In the genomic region with DNA sequence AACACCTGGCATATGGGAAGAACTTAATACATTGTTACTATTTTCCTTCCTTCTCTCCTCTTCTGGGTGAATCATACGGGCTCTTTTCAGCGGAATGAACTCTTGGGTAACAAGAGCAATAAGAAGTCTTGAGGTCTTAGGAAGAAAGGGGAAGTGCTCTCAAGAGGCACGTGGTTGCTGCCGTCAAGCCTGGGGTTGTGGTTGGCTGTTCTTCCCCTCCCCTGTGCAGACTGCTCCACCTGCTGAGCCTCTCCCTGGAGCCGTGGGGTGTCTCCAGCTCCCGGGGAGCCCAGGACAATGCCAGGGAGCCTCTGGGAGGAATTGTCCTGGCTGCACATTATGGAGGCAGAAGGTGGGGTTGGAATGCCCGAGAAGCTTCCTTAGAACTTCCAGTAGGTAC, we compare ENCODE assay signal across 8 cellular contexts. TPM values are rescaled to one million over a fixed set of nuclear protein-coding genes. Genes with fewer than 3 reads are reported as not detected.
DNase-seq lines count a peak whose midpoint lies in the region; ATAC-seq, FAIRE-seq and TF ChIP-seq lines count a peak whose summit lies in the region.

No MANE protein-coding gene starts in this region.

- H3K27ac ChIP-seq in K562 (ENCODE audit: extremely low read depth, low read depth, low read length): no peak overlapping the region
- H3K27ac ChIP-seq in testis: no peak overlapping the region

- no peaks in the 10 kb centered on the region for H3K9me1 ChIP-seq in K562 (ENCODE audit: control insufficient read depth, insufficient read depth, low read length)

- no peak overlapping the region for H3K4me2 ChIP-seq in K562 (ENCODE audit: insufficient read depth, low read length)

- H4K20me1 ChIP-seq in K562 (replicated peaks; ENCODE audit: control insufficient read depth, insufficient read depth, low read length): no peaks in the 10 kb centered on the region; the same call in 1 of the 2 replicates

- TF ChIP-seq POLR2A in NB4 (IDR thresholded peaks at IDR 0.05; ENCODE audit: extremely low read depth, insufficient read length) (no peak), K562 (conservative IDR thresholded peaks at IDR 0.05) (no peak), testis (IDR thresholded peaks at IDR 0.05) (no peak)

- intact Hi-C loops in K562 (cut with micrococcal nuclease): no loop called here
- intact Hi-C loops in testis (cut with DNase I; ENCODE audit: low total_unique reads): no loop called here

- H3K4me3 ChIP-seq in NB4 (ENCODE audit: low read depth, low read length): no peak overlapping the region
- no peak overlapping the region for H3K4me3 ChIP-seq in K562
- H3K4me3 ChIP-seq in testis: no peak overlapping the region

- H3K9ac ChIP-seq in K562 (ENCODE audit: insufficient read depth in 1 of 2, low read depth in 2 of 2, low read length in 2 of 2): no peak overlapping the region

- H3K27me3 ChIP-seq in K562 (ENCODE audit: control insufficient read depth in 2 of 2, insufficient read depth in 2 of 2, low read length in 2 of 2): peaks cover 8 to 62% of the 10 kb centered on the region in 2 experiments; a peak in 4 of 5 replicates
- no peaks in the 10 kb centered on the region for H3K27me3 ChIP-seq in testis

- in situ Hi-C loops in K562 (cut with MboI): no loop called here

- TF ChIP-seq RAD21 in K562 (CRISPR knock-in tag; conservative IDR thresholded peaks at IDR 0.05 in 1 of 2, IDR thresholded peaks at IDR 0.05 in 1 of 2): no peak

- 0% methylated on average over 7 of the region's 7 CpGs for WGBS in K562 (ENCODE audit: insufficient coverage, low coverage, missing lambda C conversion rate)
- 57 to 73% methylated on average over 6 to 7 of the region's 7 CpGs for WGBS in testis, 2 donors

- H3K9me3 ChIP-seq in K562 (replicated peaks; ENCODE audit: control insufficient read depth, insufficient read depth, low read depth, low read length) (no peaks in the 10 kb centered on the region; the same call in 1 of the 2 replicates), testis (no peaks in the 10 kb centered on the region)

- H3K79me2 ChIP-seq in K562 (ENCODE audit: control insufficient read depth, insufficient read depth, low read length): no peaks in the 10 kb centered on the region

- no peak overlapping the region for H2AFZ ChIP-seq in K562 (ENCODE audit: low read depth, low read length)

- peak; percentile 76 for ATAC-seq in GM18520 (IDR thresholded peaks at IDR 0.05; ENCODE audit: unreplicated experiment)
- ATAC-seq in HG02623 (IDR thresholded peaks at IDR 0.05; ENCODE audit: unreplicated experiment): peak; percentile 85
- peak; percentile 83 for ATAC-seq in K562

- peak; percentile 40 for FAIRE-seq in K562 (lab: Jason Lieb, UNC)

- DNase-seq in NB4 (ENCODE audit: low read depth) (peak; percentile 97), K562 (ENCODE audit: extremely low read depth in 1 of 4, low spot score in 3 of 4) (peak in 2 of 4 experiments; percentile 25 to 26), testis (peak; percentile 48), HuH-7.5 (ENCODE audit: low spot score) (no peak), H4 (ENCODE audit: low spot score) (no peak), mesenteric fat pad (ENCODE audit: low spot score) (no peak)

- CTCF ChIA-PET in K562 (lab: Yijun Ruan, JAX; ENCODE audit: low intra/inter-chr PET ratio): no interaction called here

- no peak for TF ChIP-seq CTCF in NB4 (IDR thresholded peaks at IDR 0.05; ENCODE audit: low read depth, low read length)
- TF ChIP-seq CTCF in K562 (IDR thresholded peaks at IDR 0.05 in 2 of 3, conservative IDR thresholded peaks at IDR 0.05 in 1 of 3; ENCODE audit: insufficient read depth in 2 of 3, low read depth in 1 of 3, low read length in 3 of 3): no peak
- no peak for TF ChIP-seq CTCF in testis (IDR thresholded peaks at IDR 0.05)

- no TSS peak for BruUV-seq in K562 (replicated peaks; lab: Mats Ljungman, UMichigan)

- H3K4me1 ChIP-seq in K562 (replicated peaks in 1 of 2; ENCODE audit: control insufficient read depth in 2 of 2, insufficient read depth in 2 of 2, low read length in 2 of 2): peaks cover 0 to 3% of the 10 kb centered on the region in 2 experiments; a peak in 1 of 5 replicates
- H3K4me1 ChIP-seq in testis: no peaks in the 10 kb centered on the region

- H3K36me3 ChIP-seq in K562 (ENCODE audit: control insufficient read depth, insufficient read depth, low read length) (no peaks in the 10 kb centered on the region), testis (ENCODE audit: low read depth, missing control alignments) (no peaks in the 10 kb centered on the region)

- no peak for TF ChIP-seq EP300 in K562 (IDR thresholded peaks at IDR 0.05; ENCODE audit: low read length)

- POLR2A ChIA-PET in K562 (lab: Yijun Ruan, JAX): interaction anchor here (1.8 kb wide), 1 partner anchor 11 kb away, joined by 5 read pairs; no protein-coding TSS in a partner anchor

TF ChIP-seq in K562, 482 proteins besides CTCF, POLR2A, EP300 and RAD21 (continues in another document):
- TF ChIP-seq NR2F6 (CRISPR knock-in tag; IDR thresholded peaks at IDR 0.05) (no peak), NEUROD1 (IDR thresholded peaks at IDR 0.05; ENCODE audit: borderline replicate concordance, low read depth, low read length, partially characterized antibody) (no peak)

RNA-seq across cellular contexts. Expression of a gene that starts 19.4 kb away (rescaled TPM):
- total RNA-seq in K562 (2011; cell fraction: chromatin; rRNA removed; ENCODE audit: low replicate concordance): not detected in 2 replicates
- total RNA-seq in K562 (2011; cell fraction: nucleolus; rRNA removed): not detected in 2 replicates
- total RNA-seq in K562 (2011; cell fraction: nucleoplasm; rRNA removed): 0.08 TPM in 1 of 2 replicates, not detected in the other
- not detected in 2 replicates for total RNA-seq in K562 (2014; rRNA removed)
- not detected in 2 replicates for total RNA-seq in K562 (2014; rRNA removed; fragmentation: Illumina TruSeq; extraction: Trizol)
- total RNA-seq in K562 (2015; rRNA removed; fragmentation: Illumina TruSeq; extraction: Trizol): not detected in 2 replicates
- total RNA-seq in K562 (2021): not detected in 2 replicates
- not detected in 2 replicates for polyA plus RNA-seq in K562 (2011; rRNA removed)
- under 0.01 TPM in 1 of 2 replicates, not detected in the other for polyA plus RNA-seq in K562 (2011; cell fraction: cytosol; rRNA removed)
- polyA plus RNA-seq in K562 (2011; cell fraction: nucleus; rRNA removed): 0.01 TPM in 1 of 2 replicates, not detected in the other
- not detected in 2 replicates for polyA plus RNA-seq in K562 (2012)
- not detected in 2 replicates for polyA plus RNA-seq in K562 (2014; fragmentation: Illumina TruSeq; extraction: Trizol)
- not detected for polyA plus RNA-seq in K562 (2014; fragmentation: Nextera tagmentation; extraction: Ambion mirVana)
- polyA plus RNA-seq in K562 (2014; rRNA removed): not detected in 2 replicates
- not detected in 2 replicates for polyA minus RNA-seq in K562 (2011; rRNA and poly(A)+ RNA removed)
- polyA minus RNA-seq in K562 (2011; cell fraction: cytosol; rRNA and poly(A)+ RNA removed): not detected in 2 replicates
- not detected in 2 replicates for polyA minus RNA-seq in K562 (2011; cell fraction: nucleus; rRNA and poly(A)+ RNA removed)
- 1 to 10 TPM; 2.1 to 3.5 TPM for total RNA-seq in testis
- polyA plus RNA-seq in testis (ENCODE audit: insufficient read depth, low read depth, low replicate concordance): 5.2 TPM
- total RNA-seq in H4 (2014; rRNA removed; shearing (Covaris generic)): 0.21 TPM in 1 of 2 replicates, not detected in the other
- total RNA-seq in mesenteric fat pad: 0.39 TPM

Comparison
In these comparisons a context has a peak if more than half of its experiments do, and no peak if none do; other contexts are left out.
1. DNase-seq: peak in NB4 (single experiment) and testis (single experiment); none in HuH-7.5 (single experiment), H4 (single experiment) and mesenteric fat pad (single experiment).
2. Peak in every context shown above with its lines, with median percentiles within 50 percentile points of each other: ATAC-seq.